ENCODE assay signal across 8 cellular contexts in the genomic region with DNA sequence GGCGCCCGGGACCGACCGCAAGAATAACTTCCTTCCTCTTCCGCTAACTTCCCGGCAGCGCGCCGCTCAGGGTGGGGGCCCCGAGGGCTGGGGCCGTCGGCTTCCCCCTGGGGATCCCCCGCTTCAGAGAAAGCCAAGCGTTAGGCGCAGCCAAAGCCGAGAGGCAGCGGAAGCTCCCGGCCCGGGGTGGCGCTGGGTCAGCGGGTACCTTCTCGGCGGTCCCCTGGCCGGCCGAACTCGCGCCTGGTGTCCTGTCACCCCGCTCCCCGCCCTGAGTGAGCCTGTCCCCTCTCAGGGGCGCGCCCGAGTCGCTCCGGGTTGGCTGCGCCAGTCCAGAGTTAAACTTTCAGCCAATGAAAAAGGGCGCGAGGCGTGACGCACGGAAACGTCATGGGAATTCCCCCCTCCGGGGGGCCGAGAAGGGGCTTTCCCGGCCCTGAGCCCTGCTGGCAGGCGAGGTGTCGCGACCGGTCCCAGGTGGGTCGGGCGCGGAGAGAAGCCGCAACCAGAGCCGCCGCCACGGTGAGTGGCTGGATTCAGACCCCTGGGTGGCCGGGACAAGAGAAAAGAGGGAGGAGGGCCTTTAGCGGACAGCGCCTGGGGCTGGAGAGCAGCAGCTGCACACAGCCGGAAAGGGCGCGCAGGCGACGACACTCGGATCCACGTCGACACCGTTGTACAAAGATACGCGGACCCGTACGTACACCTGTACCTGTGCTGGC. TPM values are rescaled to one million over a fixed set of nuclear protein-coding genes. Genes with fewer than 3 reads are reported as not detected.
DNase-seq lines count a peak whose midpoint lies in the region; ATAC-seq and TF ChIP-seq lines count a peak whose summit lies in the region.

No MANE protein-coding gene starts in this region.

- no peaks in the 10 kb centered on the region for H3K9me3 ChIP-seq in thymus (ENCODE audit: control insufficient read depth)

- H3K9me3 Mint-ChIP-seq in IgD-negative memory B cell (no peaks in the 10 kb centered on the region), osteocyte (ENCODE audit: unreplicated experiment) (no peaks in the 10 kb centered on the region)
- no peaks in the 10 kb centered on the region for H3K9me3 Mint-ChIP-seq in activated naive CD4-positive, alpha-beta T cell treated with anti-CD3 and anti-CD28 coated beads, Interleukin-2, amount 50 U/mL, for 24 hours

- peak overlapping the region; percentile 98 for H3K27ac ChIP-seq in thymus (ENCODE audit: low read depth)

- no peaks in the 10 kb centered on the region for H3K36me3 ChIP-seq in thymus (ENCODE audit: control insufficient read depth, insufficient read depth)

- peaks cover 10% of the 10 kb centered on the region for H3K4me1 ChIP-seq in thymus (ENCODE audit: control insufficient read depth, insufficient read depth, low read length)

- peak; percentile 74 for ATAC-seq in GM21576 (IDR thresholded peaks at IDR 0.05; ENCODE audit: unreplicated experiment)

- H3K27me3 Mint-ChIP-seq in IgD-negative memory B cell (no peaks in the 10 kb centered on the region), osteocyte (ENCODE audit: unreplicated experiment) (peaks cover 10% of the 10 kb centered on the region)
- H3K27me3 Mint-ChIP-seq in activated naive CD4-positive, alpha-beta T cell treated with anti-CD3 and anti-CD28 coated beads, Interleukin-2, amount 50 U/mL, for 24 hours: no peaks in the 10 kb centered on the region

- DNase-seq in ELF-1 (ENCODE audit: low read depth, low spot score) (peak; percentile 95), SK-N-DZ (ENCODE audit: low spot score) (peak; percentile 86), glomerular visceral epithelial cell (ENCODE audit: extremely low spot score) (peak; percentile 96), osteocyte (ENCODE audit: extremely low spot score, unreplicated experiment) (peak; percentile 96)

- H3K36me3 Mint-ChIP-seq in IgD-negative memory B cell: peaks cover 3% of the 10 kb centered on the region
- peaks cover 19% of the 10 kb centered on the region for H3K36me3 Mint-ChIP-seq in activated naive CD4-positive, alpha-beta T cell treated with anti-CD3 and anti-CD28 coated beads, Interleukin-2, amount 50 U/mL, for 24 hours
- peaks cover 2% of the 10 kb centered on the region for H3K36me3 Mint-ChIP-seq in osteocyte (ENCODE audit: unreplicated experiment)

- H3K27ac Mint-ChIP-seq in IgD-negative memory B cell: peak overlapping the region; percentile 100
- peak overlapping the region; percentile 98 for H3K27ac Mint-ChIP-seq in activated naive CD4-positive, alpha-beta T cell treated with anti-CD3 and anti-CD28 coated beads, Interleukin-2, amount 50 U/mL, for 24 hours
- H3K27ac Mint-ChIP-seq in osteocyte (ENCODE audit: unreplicated experiment): peak overlapping the region; percentile 95

- H3K27me3 ChIP-seq in thymus (ENCODE audit: control insufficient read depth, insufficient read depth): peaks cover 3% of the 10 kb centered on the region

- H3K4me3 ChIP-seq in thymus (ENCODE audit: low read length): peak overlapping the region; percentile 84

- peak; percentile 38 for TF ChIP-seq CTCF in osteocyte (IDR thresholded peaks at IDR 0.05)

- H3K4me1 Mint-ChIP-seq in IgD-negative memory B cell (peaks cover 8 to 26% (median 22%) of the 10 kb centered on the region in 3 donors), osteocyte (ENCODE audit: unreplicated experiment) (peaks cover 31% of the 10 kb centered on the region)
- peaks cover 42% of the 10 kb centered on the region for H3K4me1 Mint-ChIP-seq in activated naive CD4-positive, alpha-beta T cell treated with anti-CD3 and anti-CD28 coated beads, Interleukin-2, amount 50 U/mL, for 24 hours

- peak overlapping the region; percentile 98 for H3K4me3 Mint-ChIP-seq in IgD-negative memory B cell
- H3K4me3 Mint-ChIP-seq in activated naive CD4-positive, alpha-beta T cell treated with anti-CD3 and anti-CD28 coated beads, Interleukin-2, amount 50 U/mL, for 24 hours: peak overlapping the region; percentile 92
- peak overlapping the region; percentile 87 for H3K4me3 Mint-ChIP-seq in osteocyte (ENCODE audit: unreplicated experiment)

- under 1% methylated on average over 71 of the region's 71 CpGs for WGBS in thymus

RNA-seq across cellular contexts. Expression of gene NFKB2, which starts 1.3 kb away (rescaled TPM):
- polyA plus RNA-seq in IgD-negative memory B cell (42.8 TPM), thymus (37.8 TPM)
- polyA plus RNA-seq in SK-N-DZ (2014; cell fraction: cytosol; rRNA removed): 6.1 and 9.8 TPM in 2 replicates
- polyA plus RNA-seq in SK-N-DZ (2014; cell fraction: nucleus; rRNA removed): 13.4 and 19.5 TPM in 2 replicates
- 32.5 and 38.6 TPM in 2 replicates for total RNA-seq in osteocyte

RNA-seq across cellular contexts. Expression of gene PSD, which starts 24.3 kb away (rescaled TPM):
- 2.8 TPM for polyA plus RNA-seq in IgD-negative memory B cell
- 19.2 and 20.4 TPM in 2 replicates for polyA plus RNA-seq in SK-N-DZ (2014; cell fraction: cytosol; rRNA removed)
- polyA plus RNA-seq in SK-N-DZ (2014; cell fraction: nucleus; rRNA removed): 90.7 and 104 TPM in 2 replicates
- total RNA-seq in osteocyte: 0.99 and 1.8 TPM in 2 replicates
- 3.8 TPM for polyA plus RNA-seq in thymus

RNA-seq across cellular contexts. Expression of gene FBXL15, which starts 26.4 kb away (rescaled TPM):
- 40.5 TPM for polyA plus RNA-seq in IgD-negative memory B cell
- polyA plus RNA-seq in SK-N-DZ (2014; cell fraction: cytosol; rRNA removed): 34.1 and 42.6 TPM in 2 replicates
- 47.1 and 53.0 TPM in 2 replicates for polyA plus RNA-seq in SK-N-DZ (2014; cell fraction: nucleus; rRNA removed)
- total RNA-seq in osteocyte: 9.8 and 10.5 TPM in 2 replicates
- 12.0 TPM for polyA plus RNA-seq in thymus

RNA-seq across cellular contexts. Expression of gene CUEDC2, which starts 38.1 kb away (rescaled TPM):
- 51.8 TPM for polyA plus RNA-seq in IgD-negative memory B cell
- polyA plus RNA-seq in SK-N-DZ (2014; cell fraction: cytosol; rRNA removed): 130 and 171 TPM in 2 replicates
- 127 and 172 TPM in 2 replicates for polyA plus RNA-seq in SK-N-DZ (2014; cell fraction: nucleus; rRNA removed)
- total RNA-seq in osteocyte: 81.3 and 82.1 TPM in 2 replicates
- 52.4 TPM for polyA plus RNA-seq in thymus

RNA-seq across cellular contexts. Expression of gene C10orf95, which starts 57.1 kb away (rescaled TPM):
- polyA plus RNA-seq in IgD-negative memory B cell (0.70 TPM), thymus (0.46 TPM)
- polyA plus RNA-seq in SK-N-DZ (2014; cell fraction: cytosol; rRNA removed): not detected in 2 replicates
- polyA plus RNA-seq in SK-N-DZ (2014; cell fraction: nucleus; rRNA removed): not detected in 2 replicates
- total RNA-seq in osteocyte: not detected in 2 replicates

Comparison
In these comparisons a context has a peak if more than half of its experiments do, and no peak if none do; other contexts are left out.
1. Peak in every context shown above with its lines: DNase-seq, ATAC-seq, H3K4me3 ChIP-seq and H3K27ac ChIP-seq.